Comparison of ENCODE assay signal across 24 cellular contexts in genomic region chr3:134775831-134776230, GRCh38. TPM values are rescaled to one million over a fixed set of nuclear protein-coding genes. Genes with fewer than 3 reads are reported as not detected.
DNase-seq lines count a peak whose midpoint lies in the region; ATAC-seq and TF ChIP-seq lines count a peak whose summit lies in the region.
"Had no signal": no experiment of that assay in that cellular context is flagged by ENCODE, and none has a peak within 500 bp of the region (broad histone marks: within the 10 kb centered on the region; RNA-seq: fewer than 3 reads in every experiment).

No MANE protein-coding gene starts in this region.

- POLR2A ChIA-PET in activated CD4-positive, alpha-beta memory T cell treated with anti-CD3 and anti-CD28 coated beads, Interleukin-2, amount 10 ng/mL, durations not matched to agents 7 days and 5 days (lab: Charles Lee): interaction anchor here (1.1 to 1.5 kb wide), 2 partner anchors 18 to 27 kb away, joined by 3 read pairs; no protein-coding TSS in a partner anchor
- POLR2A ChIA-PET in activated CD4-positive, alpha-beta memory T cell treated with anti-CD3 and anti-CD28 coated beads for 36 hours (lab: Charles Lee): no interaction called here

- WGBS in lung, 2 donors: 89 to 93% methylated on average over 5 of the region's 5 CpGs

- peaks cover 8% of the 10 kb centered on the region for H3K27me3 Mint-ChIP-seq in activated CD4-positive, alpha-beta memory T cell treated with anti-CD3 and anti-CD28 coated beads, Interleukin-2, amount 10 ng/mL, durations not matched to agents 7 days and 5 days
- peaks cover 3% of the 10 kb centered on the region for H3K27me3 Mint-ChIP-seq in activated CD4-positive, alpha-beta memory T cell treated with anti-CD3 and anti-CD28 coated beads for 36 hours
- H3K27me3 Mint-ChIP-seq in activated T-helper 17 cell treated with anti-CD3 and anti-CD28 coated beads, Interleukin-2, amount 50 U/mL, for 72 hours: no peaks in the 10 kb centered on the region
- H3K27me3 Mint-ChIP-seq: CD4-positive, alpha-beta T cell had no signal

- H3K9me3 Mint-ChIP-seq in activated CD4-positive, alpha-beta memory T cell treated with anti-CD3 and anti-CD28 coated beads, Interleukin-2, amount 10 ng/mL, durations not matched to agents 7 days and 5 days: no peaks in the 10 kb centered on the region
- no peaks in the 10 kb centered on the region for H3K9me3 Mint-ChIP-seq in activated CD4-positive, alpha-beta memory T cell treated with anti-CD3 and anti-CD28 coated beads for 36 hours
- H3K9me3 Mint-ChIP-seq in activated T-helper 17 cell treated with anti-CD3 and anti-CD28 coated beads, Interleukin-2, amount 50 U/mL, for 72 hours: no peaks in the 10 kb centered on the region
- H3K9me3 Mint-ChIP-seq: CD4-positive, alpha-beta T cell; GM23338; H9 had no signal

- no peak overlapping the region for H3K4me3 Mint-ChIP-seq in activated CD4-positive, alpha-beta memory T cell treated with anti-CD3 and anti-CD28 coated beads, Interleukin-2, amount 10 ng/mL, durations not matched to agents 7 days and 5 days
- H3K4me3 Mint-ChIP-seq in activated CD4-positive, alpha-beta memory T cell treated with anti-CD3 and anti-CD28 coated beads for 36 hours: no peak overlapping the region
- no peak overlapping the region for H3K4me3 Mint-ChIP-seq in activated T-helper 17 cell treated with anti-CD3 and anti-CD28 coated beads, Interleukin-2, amount 50 U/mL, for 72 hours
- H3K4me3 Mint-ChIP-seq: CD14-positive monocyte; CD4-positive, alpha-beta T cell; CD8-positive, alpha-beta memory T cell; GM23338; H9 had no signal

- no peak overlapping the region for H3K27ac ChIP-seq in lung (ENCODE audit: low read depth in 1 of 2, low read length in 1 of 2)
- H3K27ac ChIP-seq: A549; BLaER1 treated with 17β-estradiol and CSF1 and Interleukin-3, amounts not matched to agents 10 nM and 100 nM had no signal

- TF ChIP-seq CTCF in lung (IDR thresholded peaks at IDR 0.05; ENCODE audit: control extremely low read depth, extremely low read depth): no peak

- CTCF ChIA-PET in activated CD4-positive, alpha-beta memory T cell treated with anti-CD3 and anti-CD28 coated beads, Interleukin-2, amount 10 ng/mL, durations not matched to agents 7 days and 5 days (lab: Charles Lee): interaction anchor here (0.8 to 1.1 kb wide), 2 partner anchors 14 to 19 kb away, joined by 3 to 5 read pairs; no protein-coding TSS in a partner anchor
- CTCF ChIA-PET in activated CD4-positive, alpha-beta memory T cell treated with anti-CD3 and anti-CD28 coated beads for 36 hours (lab: Charles Lee): no interaction called here

- peaks cover 18% of the 10 kb centered on the region for H3K4me1 Mint-ChIP-seq in activated CD4-positive, alpha-beta memory T cell treated with anti-CD3 and anti-CD28 coated beads, Interleukin-2, amount 10 ng/mL, durations not matched to agents 7 days and 5 days
- H3K4me1 Mint-ChIP-seq in activated CD4-positive, alpha-beta memory T cell treated with anti-CD3 and anti-CD28 coated beads for 36 hours (ENCODE audit: low read depth): peaks cover 6% of the 10 kb centered on the region
- H3K4me1 Mint-ChIP-seq in activated T-helper 17 cell treated with anti-CD3 and anti-CD28 coated beads, Interleukin-2, amount 50 U/mL, for 72 hours: peaks cover 5% of the 10 kb centered on the region
- H3K4me1 Mint-ChIP-seq: CD14-positive monocyte, GM23338, H9 had no signal

- H3K36me3 ChIP-seq in lung (ENCODE audit: control insufficient read depth in 2 of 2, insufficient read depth in 2 of 2, low read length in 2 of 2): no peaks in the 10 kb centered on the region
- H3K36me3 ChIP-seq: BE2C; BLaER1 treated with 17β-estradiol and CSF1 and Interleukin-3, amounts not matched to agents 10 nM and 100 nM had no signal

- H3K4me3 ChIP-seq in lung: no peak overlapping the region
- H3K4me3 ChIP-seq: A549; BLaER1 treated with 17β-estradiol and CSF1 and Interleukin-3, amounts not matched to agents 10 nM and 100 nM; GM12878; GM23338 had no signal

- peak; percentile 26 for ATAC-seq in activated T-helper 17 cell treated with anti-CD3 and anti-CD28 coated beads, Interleukin-2, amount 50 U/mL, for 72 hours (replicated peaks)
- ATAC-seq in lung (ENCODE audit: insufficient read depth, low FRiP score): no peak
- ATAC-seq: A549, GM23338, HCT116 had no signal

- H3K9me3 ChIP-seq in lung (ENCODE audit: control insufficient read depth in 2 of 2, insufficient read depth in 1 of 2, low read length in 1 of 2): no peaks in the 10 kb centered on the region
- H3K9me3 ChIP-seq: A549, BE2C had no signal

- H3K27ac Mint-ChIP-seq in activated CD4-positive, alpha-beta memory T cell treated with anti-CD3 and anti-CD28 coated beads, Interleukin-2, amount 10 ng/mL, durations not matched to agents 7 days and 5 days: no peak overlapping the region
- H3K27ac Mint-ChIP-seq in activated CD4-positive, alpha-beta memory T cell treated with anti-CD3 and anti-CD28 coated beads for 36 hours: no peak overlapping the region
- H3K27ac Mint-ChIP-seq in activated T-helper 17 cell treated with anti-CD3 and anti-CD28 coated beads, Interleukin-2, amount 50 U/mL, for 72 hours: no peak overlapping the region
- H3K27ac Mint-ChIP-seq: CD14-positive monocyte; CD4-positive, alpha-beta T cell; CD8-positive, alpha-beta memory T cell; GM23338; H9 had no signal

- no peaks in the 10 kb centered on the region for H3K36me3 Mint-ChIP-seq in activated CD4-positive, alpha-beta memory T cell treated with anti-CD3 and anti-CD28 coated beads, Interleukin-2, amount 10 ng/mL, durations not matched to agents 7 days and 5 days (ENCODE audit: low read depth)
- H3K36me3 Mint-ChIP-seq in activated CD4-positive, alpha-beta memory T cell treated with anti-CD3 and anti-CD28 coated beads for 36 hours: no peaks in the 10 kb centered on the region
- H3K36me3 Mint-ChIP-seq in activated T-helper 17 cell treated with anti-CD3 and anti-CD28 coated beads, Interleukin-2, amount 50 U/mL, for 72 hours (ENCODE audit: low read depth): no peaks in the 10 kb centered on the region
- H3K36me3 Mint-ChIP-seq: CD14-positive monocyte; CD8-positive, alpha-beta memory T cell had no signal

- peak; percentile 16 for DNase-seq in activated CD4-positive, alpha-beta memory T cell treated with anti-CD3 and anti-CD28 coated beads, Interleukin-2, amount 10 ng/mL, durations not matched to agents 7 days and 5 days
- DNase-seq in activated CD4-positive, alpha-beta memory T cell treated with anti-CD3 and anti-CD28 coated beads for 36 hours: no peak
- DNase-seq in lung (ENCODE audit: low spot score) (peak; percentile 18), ureter (ENCODE audit: low spot score) (peak; percentile 22), NCI-H82 (lab: John Stamatoyannopoulos, UW) (no peak), NCI-H1048 (lab: John Stamatoyannopoulos, UW) (no peak)
- DNase-seq: 8988T; ACHN; AML-193; BE2C; CD4-positive, alpha-beta T cell; CD8-positive, alpha-beta memory T cell; DMS 273 treated with DMSO at 0.1 percent for 48 hours; DMS79; EL; GDM1; H9 had no signal

- intact Hi-C loops in activated CD4-positive, alpha-beta memory T cell treated with anti-CD3 and anti-CD28 coated beads for 36 hours (cut with micrococcal nuclease): no loop called here

- no peaks in the 10 kb centered on the region for H3K27me3 ChIP-seq in lung (ENCODE audit: control insufficient read depth, insufficient read depth)
- H3K27me3 ChIP-seq: BLaER1 treated with 17β-estradiol and CSF1 and Interleukin-3, amounts not matched to agents 10 nM and 100 nM had no signal

- H3K4me1 ChIP-seq in lung (ENCODE audit: control insufficient read depth in 2 of 2, insufficient read depth in 2 of 2, low read length in 2 of 2): no peaks in the 10 kb centered on the region
- H3K4me1 ChIP-seq: A549, BE2C had no signal

RNA-seq across cellular contexts. Expression of gene EPHB1, which starts 19.2 kb away (rescaled TPM):
- 1 to 10 TPM in 1 of 2 experiments, under 1 TPM in 1; 0.80 to 1.2 TPM for total RNA-seq in activated CD4-positive, alpha-beta memory T cell treated with anti-CD3 and anti-CD28 coated beads, Interleukin-2, amount 10 ng/mL, durations not matched to agents 7 days and 5 days
- 1 to 10 TPM; 1.3 TPM for total RNA-seq in activated CD4-positive, alpha-beta memory T cell treated with anti-CD3 and anti-CD28 coated beads for 36 hours
- 1 to 10 TPM; 1.2 to 1.3 TPM for total RNA-seq in activated T-helper 17 cell treated with anti-CD3 and anti-CD28 coated beads, Interleukin-2, amount 50 U/mL, for 72 hours
- total RNA-seq in lung (1 to 10 TPM; 2.1 to 6.3 TPM), ureter (3.1 TPM)
- polyA plus RNA-seq in lung: 1 to 10 TPM in 1 of 2 donors, under 1 TPM in 1; 0.30 to 2.0 TPM
- total RNA-seq: CD8-positive, alpha-beta memory T cell had no signal

Comparison
In these comparisons a context has a peak if more than half of its experiments do, and no peak if none do; other contexts are left out.
1. DNase-seq: peak in activated CD4-positive, alpha-beta memory T cell treated with anti-CD3 and anti-CD28 coated beads, Interleukin-2, amount 10 ng/mL, durations not matched to agents 7 days and 5 days (single experiment), lung (single experiment) and ureter (single experiment); none in activated CD4-positive, alpha-beta memory T cell treated with anti-CD3 and anti-CD28 coated beads for 36 hours (single experiment), NCI-H82 (single experiment) and NCI-H1048 (single experiment).